8 cellular contexts compared by ENCODE assay signal in genomic region chr17:31558748-31559646, GRCh38.
DNase-seq lines count a peak whose midpoint lies in the region; ATAC-seq and TF ChIP-seq lines count a peak whose summit lies in the region.

No MANE protein-coding gene starts in this region.

- peak; percentile 68 for DNase-seq in GM06990 (ENCODE audit: extremely low read depth, insufficient read length)
- peak; percentile 26 for DNase-seq in NCI-H82 treated with DMSO at 0.1 percent for 48 hours (lab: John Stamatoyannopoulos, UW; ENCODE audit: unreplicated experiment)
- peak; percentile 81 for DNase-seq in activated CD8-positive, alpha-beta memory T cell treated with anti-CD3 and anti-CD28 coated beads, Interleukin-2, amount 50 U/mL, for 48 hours
- peak; percentile 78 for DNase-seq in endothelial cell (ENCODE audit: low spot score)
- DNase-seq in mesenteric fat pad (ENCODE audit: low spot score) = peak; percentile 93
- peak; percentile 27 for DNase-seq in stimulated activated CD8-positive, alpha-beta memory T cell treated with anti-CD3 and anti-CD28 coated beads, Interleukin-15, amount 100 ng/mL, for 24 hours (ENCODE audit: low read depth)

- H3K36me3 ChIP-seq in GM06990 (ENCODE audit: control insufficient read depth, insufficient read depth, low read length) = no peaks in the 10 kb centered on the region

- TF ChIP-seq CTCF in GM06990 (IDR thresholded peaks at IDR 0.05; ENCODE audit: insufficient read depth, low read length, poor library complexity, severe bottlenecking) (peak; percentile 45), endothelial cell (IDR thresholded peaks at IDR 0.05; ENCODE audit: unreplicated experiment) (peak; percentile 80)

- peaks cover 25% of the 10 kb centered on the region for H3K4me1 Mint-ChIP-seq in endothelial cell (ENCODE audit: unreplicated experiment)

- H3K4me3 ChIP-seq in GM06990 (replicated peaks; ENCODE audit: low read depth, low read length) = peak overlapping the region; percentile 57

- H3K9me3 Mint-ChIP-seq in endothelial cell (ENCODE audit: unreplicated experiment) = no peaks in the 10 kb centered on the region

- H3K27ac Mint-ChIP-seq in endothelial cell (ENCODE audit: unreplicated experiment) = peak overlapping the region; percentile 57

- H3K4me3 Mint-ChIP-seq in endothelial cell (ENCODE audit: unreplicated experiment) = peak overlapping the region; percentile 73

- H3K27me3 Mint-ChIP-seq in endothelial cell (ENCODE audit: unreplicated experiment) = peaks cover 17% of the 10 kb centered on the region

- H3K27me3 ChIP-seq in GM06990 (replicated peaks; ENCODE audit: control insufficient read depth, insufficient read depth, low read length) = peaks cover 2% of the 10 kb centered on the region; the same call in 1 of the 2 replicates

- H3K36me3 Mint-ChIP-seq in endothelial cell (ENCODE audit: low read depth, unreplicated experiment) = no peaks in the 10 kb centered on the region

- ATAC-seq in HG03045 (IDR thresholded peaks at IDR 0.05; ENCODE audit: unreplicated experiment) = peak; percentile 52
- ATAC-seq in HG02840 (IDR thresholded peaks at IDR 0.05; ENCODE audit: low FRiP score, unreplicated experiment) = no peak

Comparison
In these comparisons a context has a peak if more than half of its experiments do, and no peak if none do; other contexts are left out.
1. DNase-seq: peak in every context shown above with its lines; median percentile 93 in mesenteric fat pad; 81 in activated CD8-positive, alpha-beta memory T cell treated with anti-CD3 and anti-CD28 coated beads, Interleukin-2, amount 50 U/mL, for 48 hours; 78 in endothelial cell; 68 in GM06990; 27 in stimulated activated CD8-positive, alpha-beta memory T cell treated with anti-CD3 and anti-CD28 coated beads, Interleukin-15, amount 100 ng/mL, for 24 hours; 26 in NCI-H82 treated with DMSO at 0.1 percent for 48 hours.